In genomic region chr10:46286991-46287693, GRCh38 we compare ENCODE assay signal across 21 cellular contexts. TPM values are rescaled to one million over a fixed set of nuclear protein-coding genes. Genes with fewer than 3 reads are reported as not detected.
DNase-seq lines count a peak whose midpoint lies in the region; ATAC-seq and TF ChIP-seq lines count a peak whose summit lies in the region.
"Had no signal": no experiment of that assay in that cellular context is flagged by ENCODE, and none has a peak within 500 bp of the region (broad histone marks: within the 10 kb centered on the region; RNA-seq: fewer than 3 reads in every experiment).

TSS of gene ANTXRL (plus strand) at chr10:46286997. CDS start at chr10:46287263, 266 bp downstream.

- H2AFZ ChIP-seq in Loucy (ENCODE audit: low read length) (peak within 1 kb of the TSS; percentile 31; the same call in 1 of the 2 replicates), hepatocyte (no peak within 1 kb of the TSS)

- H3K9me3 ChIP-seq in Loucy (ENCODE audit: insufficient read depth, low read depth, low read length) (no peaks in the 10 kb centered on the region), spleen (no peaks in the 10 kb centered on the region), hepatocyte (ENCODE audit: low read depth) (no peaks in the 10 kb centered on the region)
- H3K9me3 ChIP-seq: colonic mucosa, prostate gland had no signal

- H3K4me3 ChIP-seq in Loucy (ENCODE audit: low read length, poor library complexity, severe bottlenecking): no peak within 1 kb of the TSS
- no peak within 1 kb of the TSS for H3K4me3 ChIP-seq in spleen
- no peak within 1 kb of the TSS for H3K4me3 ChIP-seq in hepatocyte
- H3K4me3 ChIP-seq: colonic mucosa had no signal

- peak within 1 kb of the TSS; percentile 89 for H3K4me2 ChIP-seq in Loucy (ENCODE audit: low read depth, low read length, poor library complexity, severe bottlenecking)
- no peak within 1 kb of the TSS for H3K4me2 ChIP-seq in hepatocyte

- H3K27me3 Mint-ChIP-seq in activated T-cell treated with anti-CD3 and anti-CD28 coated beads, Interleukin-2, amount 50 U/mL, for 24 hours: peaks cover 10% of the 10 kb centered on the region
- H3K27me3 Mint-ChIP-seq: activated T-helper 17 cell treated with anti-CD3 and anti-CD28 coated beads, Interleukin-2, amount 50 U/mL, for 72 hours had no signal

- H4K20me1 ChIP-seq in Loucy (ENCODE audit: insufficient read depth, low read length, poor library complexity, severe bottlenecking): no peaks in the 10 kb centered on the region
- H4K20me1 ChIP-seq in hepatocyte (ENCODE audit: insufficient read depth, poor library complexity, severe bottlenecking): no peaks in the 10 kb centered on the region

- DNase-seq in activated T-cell treated with anti-CD3 and anti-CD28 coated beads, Interleukin-2, amount 50 U/mL, for 24 hours: peak; percentile 20
- DNase-seq in activated T-cell treated with anti-CD3 and anti-CD28 coated beads for 4 hours (no peak), epithelial cell of prostate (ENCODE audit: low read depth, low spot score) (no peak), spleen (peak; percentile 76), hepatocyte (ENCODE audit: low spot score) (no peak)
- DNase-seq: activated CD4-positive, alpha-beta T cell treated with anti-CD3 and anti-CD28 coated beads, Interleukin-2, amount 50 U/mL, for 4 hours; colonic mucosa; H7; NCI-H1092 treated with DMSO at 0.1 percent for 48 hours; NCI-H774 had no signal

- H3K4me1 Mint-ChIP-seq in activated T-cell treated with anti-CD3 and anti-CD28 coated beads, Interleukin-2, amount 50 U/mL, for 24 hours (ENCODE audit: low read depth): peaks cover 19% of the 10 kb centered on the region

- no peaks in the 10 kb centered on the region for H3K9me2 ChIP-seq in Loucy (replicated peaks; ENCODE audit: low read depth, low read length)
- H3K9me2 ChIP-seq in hepatocyte (replicated peaks; ENCODE audit: insufficient read depth): no peaks in the 10 kb centered on the region

- TF ChIP-seq CTCF in Loucy (conservative IDR thresholded peaks at IDR 0.05; ENCODE audit: low read length) (no peak), spleen (IDR thresholded peaks at IDR 0.05 in 8 of 11, conservative IDR thresholded peaks at IDR 0.05 in 3 of 11) (no peak), hepatocyte (IDR thresholded peaks at IDR 0.05; ENCODE audit: poor library complexity) (no peak)

- intact Hi-C loops in spleen (cut with DNase I; ENCODE audit: low total_unique reads): no loop called here

- H3K27ac Mint-ChIP-seq in activated T-cell treated with anti-CD3 and anti-CD28 coated beads, Interleukin-2, amount 50 U/mL, for 24 hours: no peak within 1 kb of the TSS

- no peaks in the 10 kb centered on the region for H3K9me3 Mint-ChIP-seq in activated T-cell treated with anti-CD3 and anti-CD28 coated beads, Interleukin-2, amount 50 U/mL, for 24 hours
- H3K9me3 Mint-ChIP-seq: activated T-helper 17 cell treated with anti-CD3 and anti-CD28 coated beads, Interleukin-2, amount 50 U/mL, for 72 hours had no signal

- H3K36me3 ChIP-seq in Loucy (ENCODE audit: insufficient read depth, low read length) (no peaks in the 10 kb centered on the region), spleen (no peaks in the 10 kb centered on the region), hepatocyte (replicated peaks; ENCODE audit: insufficient read depth, low read depth) (no peaks in the 10 kb centered on the region)
- H3K36me3 ChIP-seq: colonic mucosa, prostate gland had no signal

- no peak for TF ChIP-seq POLR2A in spleen (IDR thresholded peaks at IDR 0.05)

- no peaks in the 10 kb centered on the region for H3K27me3 ChIP-seq in Loucy (ENCODE audit: insufficient read depth, low read length, poor library complexity, severe bottlenecking)
- peaks cover 0 to 28% (median 0%) of the 10 kb centered on the region in 7 donors for H3K27me3 ChIP-seq in spleen (replicated peaks in 1 of 7)
- peaks cover 5% of the 10 kb centered on the region for H3K27me3 ChIP-seq in hepatocyte
- H3K27me3 ChIP-seq: colonic mucosa had no signal

- H3F3A ChIP-seq in Loucy (ENCODE audit: low read depth): no peaks in the 10 kb centered on the region

- H3K27ac ChIP-seq in epithelial cell of prostate: peak within 1 kb of the TSS; percentile 64
- peak within 1 kb of the TSS in 1 of 8 donors; percentile 26 for H3K27ac ChIP-seq in spleen
- no peak within 1 kb of the TSS for H3K27ac ChIP-seq in hepatocyte
- H3K27ac ChIP-seq: colonic mucosa, KMS-11 had no signal

- whole genome bisulfite sequencing in spleen, 5 donors: 84 to 91% (median 88%) methylated on average over 7 to 8 of the region's 8 CpGs
- WGBS in hepatocyte (ENCODE audit: low lambda C conversion rate, missing lambda C conversion rate): 92% methylated on average over 8 of the region's 8 CpGs

- H3K9ac ChIP-seq in Loucy (ENCODE audit: low read depth, low read length, poor library complexity, severe bottlenecking): no peak within 1 kb of the TSS
- H3K9ac ChIP-seq: KMS-11 had no signal

- H3K36me3 Mint-ChIP-seq in activated T-cell treated with anti-CD3 and anti-CD28 coated beads, Interleukin-2, amount 50 U/mL, for 24 hours (ENCODE audit: low read depth): no peaks in the 10 kb centered on the region
- H3K36me3 Mint-ChIP-seq: CD14-positive monocyte had no signal

- H3K79me2 ChIP-seq in Loucy (ENCODE audit: insufficient read depth, low read length) (no peaks in the 10 kb centered on the region; the same call in 1 of the 2 replicates), hepatocyte (no peaks in the 10 kb centered on the region)

- H3K4me1 ChIP-seq in Loucy (ENCODE audit: insufficient read depth, low read length, poor library complexity, severe bottlenecking): peaks cover 19% of the 10 kb centered on the region
- H3K4me1 ChIP-seq in spleen: peaks cover 0 to 62% (median 31%) of the 10 kb centered on the region in 6 donors
- H3K4me1 ChIP-seq in hepatocyte (ENCODE audit: insufficient read depth): peaks cover 5% of the 10 kb centered on the region
- H3K4me1 ChIP-seq: colonic mucosa, prostate gland had no signal

- no peak within 1 kb of the TSS for H3K4me3 Mint-ChIP-seq in activated T-cell treated with anti-CD3 and anti-CD28 coated beads, Interleukin-2, amount 50 U/mL, for 24 hours

- no peak for ATAC-seq in HG03432 (IDR thresholded peaks at IDR 0.05; ENCODE audit: unreplicated experiment)
- ATAC-seq in HG02642 (IDR thresholded peaks at IDR 0.05; ENCODE audit: poor library complexity, unreplicated experiment): no peak
- ATAC-seq: activated T-helper 17 cell treated with anti-CD3 and anti-CD28 coated beads, Interleukin-2, amount 50 U/mL, for 72 hours; SK-N-SH treated with all-trans-retinoic acid at 6 μM for 48 hours had no signal

RNA-seq across cellular contexts. Expression of gene ANTXRL, which starts in this region (rescaled TPM):
- 1 to 10 TPM in 1 of 7 donors, under 1 TPM in 4, not detected in 2; 0.20 to 1.1 (median 0.42) TPM for total RNA-seq in spleen
- polyA plus RNA-seq in spleen: under 1 TPM in 2 of 3 donors, not detected in 1; 0.03 to 0.42 TPM
- total RNA-seq in hepatocyte: not detected in 2 replicates
- not detected in 2 replicates for polyA plus RNA-seq in hepatocyte
- total RNA-seq: activated T-helper 17 cell treated with anti-CD3 and anti-CD28 coated beads, Interleukin-2, amount 50 U/mL, for 72 hours; colonic mucosa; frontal cortex; H7; liver; urinary bladder had no signal
- polyA plus RNA-seq: CD14-positive monocyte had no signal

Comparison
In these comparisons a context has a peak if more than half of its experiments do, and no peak if none do; other contexts are left out.
1. DNase-seq: peak in activated T-cell treated with anti-CD3 and anti-CD28 coated beads, Interleukin-2, amount 50 U/mL, for 24 hours (single experiment) and spleen (single experiment); none in activated T-cell treated with anti-CD3 and anti-CD28 coated beads for 4 hours (single experiment), epithelial cell of prostate (single experiment) and hepatocyte (single experiment).